In the genomic region with DNA sequence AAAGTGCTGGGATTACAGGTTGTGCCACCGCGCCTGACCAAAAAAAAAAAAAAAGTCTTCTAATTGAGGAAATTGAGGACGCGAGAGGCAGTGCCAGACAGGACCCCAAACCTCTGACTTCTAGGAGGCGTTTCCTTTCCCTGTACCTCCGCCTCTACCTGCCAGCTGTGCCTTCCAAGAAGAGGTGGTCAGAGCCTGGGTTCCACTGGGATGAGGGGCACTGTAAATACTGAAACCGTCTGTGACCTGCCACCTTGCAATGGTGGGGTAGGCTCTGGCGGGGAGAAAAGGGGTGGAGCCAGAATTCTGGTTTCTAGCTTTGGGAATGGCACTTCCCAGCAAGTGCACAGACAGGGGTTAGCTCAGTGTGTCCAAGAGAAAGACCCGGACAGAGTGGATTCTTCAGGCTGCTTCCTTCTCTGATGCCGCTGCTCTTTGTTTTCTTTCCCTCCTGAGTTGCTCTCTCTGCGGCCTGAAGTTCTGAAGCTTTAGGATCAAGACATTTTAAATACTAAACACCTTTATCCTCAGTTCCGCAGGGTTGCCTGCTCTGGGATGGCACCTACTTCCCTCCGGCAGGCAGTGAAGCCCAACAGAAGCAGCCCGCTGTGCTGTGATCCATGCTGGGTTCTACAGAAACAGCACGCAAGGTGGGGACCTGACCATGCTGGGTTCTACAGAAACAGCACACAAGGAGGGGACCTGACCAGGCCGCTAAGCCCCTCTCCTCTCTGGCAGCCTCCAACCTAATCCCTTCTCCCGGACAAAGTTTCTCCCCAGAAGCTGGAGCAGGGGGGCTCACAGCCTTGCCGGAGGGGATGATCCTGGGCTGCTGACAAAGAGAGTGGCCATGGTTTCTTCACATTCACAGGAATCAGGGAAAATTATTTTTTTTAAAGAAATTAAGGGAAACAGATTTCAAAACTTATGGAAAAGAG, we compare ENCODE assay signal across 23 cellular contexts.
A peak's percentile ranks its signal among the peaks of the same experiment; 100 is the strongest.
DNase-seq lines count a peak whose midpoint lies in the region; ATAC-seq and TF ChIP-seq lines count a peak whose summit lies in the region.
"Had no signal": no experiment of that assay in that cellular context is flagged by ENCODE, and none has a peak within 500 bp of the region (broad histone marks: within the 10 kb centered on the region; RNA-seq: fewer than 3 reads in every experiment).

No MANE protein-coding gene starts in this region.

- H3K9ac ChIP-seq in MM.1S (ENCODE audit: low read length) = no peak overlapping the region

- H3K79me2 ChIP-seq in osteoblast (ENCODE audit: insufficient read depth, low read length) = no peaks in the 10 kb centered on the region
- no peaks in the 10 kb centered on the region for H3K79me2 ChIP-seq in MM.1S (ENCODE audit: low read length)

- no peak overlapping the region for H2AFZ ChIP-seq in osteoblast (ENCODE audit: low read length)
- no peak overlapping the region for H2AFZ ChIP-seq in MM.1S (ENCODE audit: low read length)

- H3K4me3 ChIP-seq in osteoblast (ENCODE audit: insufficient read depth, low read length) = no peak overlapping the region
- H3K4me3 ChIP-seq in thyroid gland (replicated peaks in 1 of 3) = no peak overlapping the region
- H3K4me3 ChIP-seq in MM.1S (ENCODE audit: low read length) = no peak overlapping the region
- H3K4me3 ChIP-seq: left ventricle myocardium inferior, testis had no signal

- TF ChIP-seq CTCF in osteoblast (IDR thresholded peaks at IDR 0.05; ENCODE audit: extremely low read depth, low read depth, low read length) (no peak), thyroid gland (IDR thresholded peaks at IDR 0.05) (no peak), MM.1S (IDR thresholded peaks at IDR 0.05; ENCODE audit: low read length) (no peak)

- H3K36me3 ChIP-seq in osteoblast (ENCODE audit: insufficient read depth, low read length) (peaks cover 54% of the 10 kb centered on the region), thyroid gland (peaks cover 0 to 5% of the 10 kb centered on the region in 2 donors), MM.1S (replicated peaks; ENCODE audit: insufficient read depth, low read length) (no peaks in the 10 kb centered on the region)

- no peaks in the 10 kb centered on the region for H3F3A ChIP-seq in MM.1S (ENCODE audit: insufficient read depth, low read length)

- ATAC-seq in activated T-cell treated with anti-CD3 and anti-CD28 coated beads, Interleukin-2, amount 50 U/mL, for 4 hours = no peak
- no peak for ATAC-seq in T-cell (replicated peaks in 1 of 4)
- ATAC-seq in effector memory CD8-positive, alpha-beta T cell (replicated peaks) = no peak
- no peak for ATAC-seq in GM18505 (IDR thresholded peaks at IDR 0.05; ENCODE audit: unreplicated experiment)
- ATAC-seq: stimulated activated memory B cell treated with anti-CD40 and anti-IgM and Interleukin-4, amounts not matched to agents 10 μg/mL and 1 μg/mL and 100 μg/mL, for 72 hours had no signal

- POLR2A ChIA-PET in T-cell (lab: Charles Lee) = interaction anchor here in 1 of 2 donors (0.5 kb wide), 1 partner anchor 38 kb away, joined by 5 read pairs; no protein-coding TSS in a partner anchor

- no peaks in the 10 kb centered on the region for H4K20me1 ChIP-seq in osteoblast (ENCODE audit: insufficient read depth, low read length)
- no peaks in the 10 kb centered on the region for H4K20me1 ChIP-seq in MM.1S (ENCODE audit: insufficient read depth, low read length)

- TF ChIP-seq POLR2A in GM18505 (IDR thresholded peaks at IDR 0.05; ENCODE audit: borderline replicate concordance, extremely low read depth, insufficient read depth, insufficient read length) (no peak), thyroid gland (IDR thresholded peaks at IDR 0.05) (no peak)

- no peak overlapping the region for H3K4me3 Mint-ChIP-seq in activated T-cell treated with anti-CD3 and anti-CD28 coated beads, Interleukin-2, amount 50 U/mL, for 24 hours
- no peak overlapping the region for H3K4me3 Mint-ChIP-seq in activated T-cell treated with anti-CD3 and anti-CD28 coated beads, Interleukin-2, amount 50 U/mL, for 4 hours
- H3K4me3 Mint-ChIP-seq in T-cell = no peak overlapping the region
- no peak overlapping the region for H3K4me3 Mint-ChIP-seq in effector memory CD8-positive, alpha-beta T cell
- H3K4me3 Mint-ChIP-seq: stimulated activated memory B cell treated with anti-CD40 and anti-IgM and Interleukin-4, amounts not matched to agents 10 μg/mL and 1 μg/mL and 100 μg/mL, for 72 hours had no signal

- WGBS in thyroid gland, 2 donors = 88 to 94% methylated on average over 18 of the region's 18 CpGs

- intact Hi-C loops in thyroid gland (cut with DNase I) = loop anchor here (5.0 to 10.0 kb wide), 2 partner anchors 135 to 283 kb away; no protein-coding TSS in a partner anchor

- CTCF ChIA-PET in T-cell (lab: Charles Lee) = interaction anchor here (0.6 to 4.4 kb wide), 5 partner anchors 9 to 287 kb away, joined by 3 to 26 read pairs (median 6); no protein-coding TSS in a partner anchor

- H3K4me2 ChIP-seq in osteoblast (ENCODE audit: insufficient read depth, low read length) (no peak overlapping the region), MM.1S (ENCODE audit: low read depth, low read length) (no peak overlapping the region)

- H3K4me1 Mint-ChIP-seq in activated T-cell treated with anti-CD3 and anti-CD28 coated beads, Interleukin-2, amount 50 U/mL, for 24 hours (ENCODE audit: low read depth) = peaks cover 10% of the 10 kb centered on the region
- H3K4me1 Mint-ChIP-seq in activated T-cell treated with anti-CD3 and anti-CD28 coated beads, Interleukin-2, amount 50 U/mL, for 4 hours (ENCODE audit: low read depth) = peaks cover 6% of the 10 kb centered on the region
- H3K4me1 Mint-ChIP-seq in T-cell = peaks cover 0 to 12% (median 10%) of the 10 kb centered on the region in 3 donors
- peaks cover 3% of the 10 kb centered on the region in 2 donors for H3K4me1 Mint-ChIP-seq in effector memory CD8-positive, alpha-beta T cell (ENCODE audit: low read depth in 2 of 2)

- no peak for DNase-seq in activated T-cell treated with anti-CD3 and anti-CD28 coated beads, Interleukin-2, amount 50 U/mL, for 24 hours
- no peak for DNase-seq in activated T-cell treated with anti-CD3 and anti-CD28 coated beads, Interleukin-2, amount 50 U/mL, for 4 hours
- DNase-seq in T-cell (no peak), osteoblast (ENCODE audit: insufficient read length, low spot score, missing footprints) (peak; percentile 51), thyroid gland (no peak), MM.1S (no peak)
- DNase-seq in effector memory CD8-positive, alpha-beta T cell = no peak
- DNase-seq: activated CD4-positive, alpha-beta T cell treated with anti-CD3 and anti-CD28 coated beads for 48 hours; activated naive CD4-positive, alpha-beta T cell; C1 segment of cervical spinal cord; effector CD8-positive, alpha-beta T cell; erythroblast; islet precursor cell; left ventricle myocardium inferior; NCI-H1092 treated with DMSO at 0.1 percent for 48 hours; NCI-H1694 treated with DMSO at 0.1 percent for 48 hours; occipital lobe; RPMI8226; stimulated activated CD4-positive, alpha-beta T cell treated with anti-CD3 and anti-CD28 coated beads, Interleukin-15, amount 100 ng/mL, for 24 hours; testis had no signal

- peaks cover 67% of the 10 kb centered on the region for H3K36me3 Mint-ChIP-seq in activated T-cell treated with anti-CD3 and anti-CD28 coated beads, Interleukin-2, amount 50 U/mL, for 24 hours (ENCODE audit: low read depth)
- peaks cover 22% of the 10 kb centered on the region for H3K36me3 Mint-ChIP-seq in activated T-cell treated with anti-CD3 and anti-CD28 coated beads, Interleukin-2, amount 50 U/mL, for 4 hours (ENCODE audit: insufficient read depth)
- peaks cover 41% of the 10 kb centered on the region for H3K36me3 Mint-ChIP-seq in T-cell
- peaks cover 11% of the 10 kb centered on the region for H3K36me3 Mint-ChIP-seq in effector memory CD8-positive, alpha-beta T cell (ENCODE audit: insufficient read depth)

- H3K27ac Mint-ChIP-seq in activated T-cell treated with anti-CD3 and anti-CD28 coated beads, Interleukin-2, amount 50 U/mL, for 24 hours = peak overlapping the region; percentile 44
- H3K27ac Mint-ChIP-seq in T-cell = peak overlapping the region; percentile 25 to 57
- peak overlapping the region; percentile 29 to 38 for H3K27ac Mint-ChIP-seq in effector memory CD8-positive, alpha-beta T cell
- H3K27ac Mint-ChIP-seq: stimulated activated memory B cell treated with anti-CD40 and anti-IgM and Interleukin-4, amounts not matched to agents 10 μg/mL and 1 μg/mL and 100 μg/mL, for 72 hours had no signal

- no peaks in the 10 kb centered on the region for H3K27me3 ChIP-seq in osteoblast (ENCODE audit: insufficient read depth, low read length)
- H3K27me3 ChIP-seq in thyroid gland = no peaks in the 10 kb centered on the region
- H3K27me3 ChIP-seq in MM.1S (replicated peaks; ENCODE audit: insufficient read depth, low read length) = no peaks in the 10 kb centered on the region
- H3K27me3 ChIP-seq: testis had no signal

- no peaks in the 10 kb centered on the region for H3K9me3 Mint-ChIP-seq in activated T-cell treated with anti-CD3 and anti-CD28 coated beads, Interleukin-2, amount 50 U/mL, for 24 hours
- no peaks in the 10 kb centered on the region for H3K9me3 Mint-ChIP-seq in activated T-cell treated with anti-CD3 and anti-CD28 coated beads, Interleukin-2, amount 50 U/mL, for 4 hours
- no peaks in the 10 kb centered on the region for H3K9me3 Mint-ChIP-seq in T-cell
- no peaks in the 10 kb centered on the region for H3K9me3 Mint-ChIP-seq in effector memory CD8-positive, alpha-beta T cell
- H3K9me3 Mint-ChIP-seq: stimulated activated memory B cell treated with anti-CD40 and anti-IgM and Interleukin-4, amounts not matched to agents 10 μg/mL and 1 μg/mL and 100 μg/mL, for 72 hours had no signal

- H3K27me3 Mint-ChIP-seq in activated T-cell treated with anti-CD3 and anti-CD28 coated beads, Interleukin-2, amount 50 U/mL, for 24 hours = no peaks in the 10 kb centered on the region
- H3K27me3 Mint-ChIP-seq in activated T-cell treated with anti-CD3 and anti-CD28 coated beads, Interleukin-2, amount 50 U/mL, for 4 hours (ENCODE audit: low read depth) = no peaks in the 10 kb centered on the region
- H3K27me3 Mint-ChIP-seq in T-cell = no peaks in the 10 kb centered on the region
- H3K27me3 Mint-ChIP-seq in effector memory CD8-positive, alpha-beta T cell = no peaks in the 10 kb centered on the region
- H3K27me3 Mint-ChIP-seq: stimulated activated memory B cell treated with anti-CD40 and anti-IgM and Interleukin-4, amounts not matched to agents 10 μg/mL and 1 μg/mL and 100 μg/mL, for 72 hours had no signal

- H3K27ac ChIP-seq in osteoblast (ENCODE audit: low read depth, low read length) = no peak overlapping the region
- H3K27ac ChIP-seq in thyroid gland = no peak overlapping the region
- no peak overlapping the region for H3K27ac ChIP-seq in MM.1S (ENCODE audit: low read length)
- H3K27ac ChIP-seq: 22Rv1, left ventricle myocardium inferior, testis had no signal

- no peaks in the 10 kb centered on the region for H3K9me3 ChIP-seq in osteoblast (ENCODE audit: low read depth, low read length)
- no peaks in the 10 kb centered on the region for H3K9me3 ChIP-seq in thyroid gland
- H3K9me3 ChIP-seq in MM.1S (replicated peaks; ENCODE audit: insufficient read depth, low read length) = no peaks in the 10 kb centered on the region
- H3K9me3 ChIP-seq: left ventricle myocardium inferior, testis had no signal

- peaks cover 22% of the 10 kb centered on the region for H3K4me1 ChIP-seq in osteoblast (ENCODE audit: insufficient read depth, low read length)
- H3K4me1 ChIP-seq in thyroid gland = no peaks in the 10 kb centered on the region
- no peaks in the 10 kb centered on the region for H3K4me1 ChIP-seq in MM.1S (ENCODE audit: low read length)

- no peaks in the 10 kb centered on the region for H3K9me2 ChIP-seq in MM.1S (replicated peaks; ENCODE audit: insufficient read depth, low read length)
